In genomic region chr16:86344881-86345280, GRCh38 we compare ENCODE assay signal across 26 cellular contexts.
"Had no signal": no experiment of that assay in that cellular context is flagged by ENCODE, and none has a peak within 500 bp of the region (broad histone marks: within the 10 kb centered on the region; RNA-seq: fewer than 3 reads in every experiment).

No MANE protein-coding gene starts in this region.

- H3K27me3 ChIP-seq: Peyer's patch, SJCRH30 had no signal

- H3K36me3 ChIP-seq: Peyer's patch, SJCRH30 had no signal

- H3K9me3 ChIP-seq: Peyer's patch, SJCRH30 had no signal

- H3K4me3 ChIP-seq: Peyer's patch, SJCRH30 had no signal

- FAIRE-seq: astrocyte had no signal

- H3K27ac ChIP-seq: RWPE1, SJCRH30 had no signal

- DNase-seq: activated CD4-positive, alpha-beta T cell treated with anti-CD3 and anti-CD28 coated beads for 48 hours; activated CD4-positive, alpha-beta T cell treated with anti-CD3 and anti-CD28 coated beads, Interleukin-2, amount 50 U/mL, for 4 hours; activated CD4-positive, CD25-positive, alpha-beta regulatory T cell treated with anti-CD3 and anti-CD28 coated beads, Interleukin-2, amount 50 U/mL, for 72 hours; activated CD8-positive, alpha-beta memory T cell treated with anti-CD3 and anti-CD28 coated beads, Interleukin-2, amount 50 U/mL, for 48 hours; activated CD8-positive, alpha-beta T cell treated with anti-CD3 and anti-CD28 coated beads, Interleukin-2, amount 10 ng/mL, durations not matched to agents 7 days and 5 days; activated effector memory CD4-positive, alpha-beta T cell treated with Interleukin-2 at 50 U/mL for 16 hours; activated naive CD4-positive, alpha-beta T cell; activated naive CD8-positive, alpha-beta T cell treated with anti-CD3 and anti-CD28 coated beads, Interleukin-2, amount 50 U/mL, for 24 hours; activated T-cell treated with anti-CD3 and anti-CD28 coated beads, Interleukin-2, amount 50 U/mL, for 24 hours; amygdala; Kasumi-1; KBM-7; NCI-H1930; NCI-H2107; NCI-H2171 treated with DMSO at 0.1 percent for 48 hours; NCI-H226; NCI-H510A treated with DMSO at 0.1 percent for 48 hours; NCI-H69; NK-92 treated with Interleukin-12 subunit alpha and Interleukin-12 subunit beta, amount 100 ng/mL, for 24 hours; OCI-M1; Peyer's patch; Right ventricle myocardium superior; SJCRH30; T-helper 9 cell had no signal
